In genomic region chrX:13752646-13753045, GRCh38 we compare ENCODE assay signal across 1 cellular context.
TF ChIP-seq lines count a peak whose summit lies in the region.

No MANE protein-coding gene starts in this region.

TF ChIP-seq in GM12878, 131 proteins besides CTCF, POLR2A, EP300 and RAD21 (continued from another document):
- TF ChIP-seq E2F8 (IDR thresholded peaks at IDR 0.05; ENCODE audit: low read depth, partially characterized antibody) (no peak), CHD1 (IDR thresholded peaks at IDR 0.05; ENCODE audit: low read depth, low read length) (no peak), SMC3 (IDR thresholded peaks at IDR 0.05; ENCODE audit: borderline replicate concordance, low read length) (no peak), SPI1 (IDR thresholded peaks at IDR 0.05; ENCODE audit: borderline replicate concordance, insufficient read depth, low read depth, low read length) (peak; percentile 95), YBX1 (IDR thresholded peaks at IDR 0.05) (no peak), MLLT1 (IDR thresholded peaks at IDR 0.05) (no peak; the same call in 1 of the 2 replicates), JUND (IDR thresholded peaks at IDR 0.05; ENCODE audit: low read depth, low read length) (no peak)
- TF ChIP-seq, protein P1, sequence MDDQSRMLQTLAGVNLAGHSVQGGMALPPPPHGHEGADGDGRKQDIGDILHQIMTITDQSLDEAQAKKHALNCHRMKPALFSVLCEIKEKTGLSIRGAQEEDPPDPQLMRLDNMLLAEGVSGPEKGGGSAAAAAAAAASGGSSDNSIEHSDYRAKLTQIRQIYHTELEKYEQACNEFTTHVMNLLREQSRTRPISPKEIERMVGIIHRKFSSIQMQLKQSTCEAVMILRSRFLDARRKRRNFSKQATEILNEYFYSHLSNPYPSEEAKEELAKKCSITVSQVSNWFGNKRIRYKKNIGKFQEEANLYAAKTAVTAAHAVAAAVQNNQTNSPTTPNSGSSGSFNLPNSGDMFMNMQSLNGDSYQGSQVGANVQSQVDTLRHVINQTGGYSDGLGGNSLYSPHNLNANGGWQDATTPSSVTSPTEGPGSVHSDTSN (IDR thresholded peaks at IDR 0.05; ENCODE audit: insufficient replicate concordance, low read depth, low read length), result no peak
